Comparison of ENCODE assay signal across 14 cellular contexts in the genomic region with DNA sequence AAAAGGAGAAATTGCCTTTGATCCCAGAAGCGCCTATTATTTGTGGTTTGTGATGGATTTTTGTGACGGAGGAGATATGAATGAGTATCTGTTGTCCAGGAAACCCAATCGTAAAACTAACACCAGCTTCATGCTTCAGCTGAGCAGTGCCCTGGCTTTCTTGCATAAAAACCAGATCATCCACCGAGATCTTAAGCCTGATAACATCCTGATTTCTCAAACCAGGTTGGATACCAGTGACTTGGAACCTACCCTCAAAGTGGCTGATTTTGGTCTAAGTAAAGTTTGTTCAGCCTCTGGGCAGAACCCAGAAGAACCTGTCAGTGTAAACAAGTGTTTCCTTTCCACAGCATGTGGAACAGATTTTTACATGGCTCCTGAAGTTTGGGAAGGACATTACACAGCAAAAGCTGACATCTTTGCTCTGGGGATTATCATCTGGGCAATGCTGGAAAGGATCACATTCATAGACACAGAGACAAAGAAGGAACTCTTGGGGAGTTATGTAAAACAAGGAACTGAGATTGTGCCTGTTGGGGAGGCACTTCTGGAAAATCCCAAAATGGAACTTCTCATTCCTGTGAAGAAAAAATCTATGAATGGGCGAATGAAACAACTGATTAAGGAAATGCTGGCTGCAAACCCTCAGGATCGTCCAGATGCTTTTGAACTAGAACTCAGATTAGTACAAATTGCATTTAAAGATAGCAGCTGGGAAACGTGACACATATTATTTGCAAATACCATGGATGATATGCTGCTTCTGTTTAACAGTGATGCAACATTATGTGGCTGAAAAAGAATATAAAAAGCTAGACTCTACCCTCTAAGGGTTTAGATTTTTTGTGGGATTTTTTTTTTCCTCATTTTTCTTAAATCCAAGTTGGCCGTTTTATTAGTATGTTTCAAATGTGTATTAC. TPM values are rescaled to one million over a fixed set of nuclear protein-coding genes. Genes with fewer than 3 reads are reported as not detected.
A peak's percentile ranks its signal among the peaks of the same experiment; 100 is the strongest.
DNase-seq lines count a peak whose midpoint lies in the region; ATAC-seq, FAIRE-seq and TF ChIP-seq lines count a peak whose summit lies in the region.
"Had no signal": no experiment of that assay in that cellular context is flagged by ENCODE, and none has a peak within 500 bp of the region (broad histone marks: within the 10 kb centered on the region; RNA-seq: fewer than 3 reads in every experiment).

No MANE protein-coding gene starts in this region.

- H3K4me3 ChIP-seq in breast epithelium (no peak overlapping the region), mammary epithelial cell (replicated peaks in 1 of 3; ENCODE audit: insufficient read depth in 1 of 3, low read depth in 2 of 3, low read length in 3 of 3) (no peak overlapping the region), keratinocyte (ENCODE audit: control insufficient read depth in 2 of 3, extremely low read depth in 1 of 3, insufficient read depth in 2 of 3, low read depth in 1 of 3, low read length in 3 of 3) (no peak overlapping the region), transverse colon (no peak overlapping the region)

- WGBS in mammary epithelial cell (ENCODE audit: low coverage, missing lambda C conversion rate) = 82% methylated on average over 8 of the region's 8 CpGs
- 51 to 55% methylated on average over 7 to 8 of the region's 8 CpGs for WGBS in transverse colon (ENCODE audit: low coverage in 1 of 2), 2 donors

- no TSS peak for BruUV-seq in mammary epithelial cell (replicated peaks; lab: Mats Ljungman, UMichigan)

- H3K9ac ChIP-seq in mammary epithelial cell (ENCODE audit: insufficient read depth, low read length) (no peak overlapping the region), keratinocyte (ENCODE audit: control insufficient read depth, extremely low read depth, insufficient read depth, low read length) (no peak overlapping the region)

- H3K4me1 ChIP-seq in breast epithelium (no peaks in the 10 kb centered on the region), mammary epithelial cell (ENCODE audit: insufficient read depth, low read length) (peaks cover 12% of the 10 kb centered on the region), keratinocyte (ENCODE audit: control insufficient read depth, extremely low read depth, insufficient read depth, low read length) (peaks cover 25% of the 10 kb centered on the region), transverse colon (peaks cover 12 to 67% (median 38%) of the 10 kb centered on the region in 4 donors)

- CTCF ChIA-PET in mammary epithelial cell (lab: Charles Lee; ENCODE audit: low non-redundant PET) = interaction anchor here (0.6 to 1.0 kb wide), 3 partner anchors 23 to 118 kb away, joined by 3 to 6 read pairs (median 6); partner anchors contain the start of gene ZNF593

- no peak overlapping the region for H3K4me2 ChIP-seq in mammary epithelial cell (ENCODE audit: insufficient read depth, low read depth, low read length)
- no peak overlapping the region for H3K4me2 ChIP-seq in keratinocyte (ENCODE audit: control insufficient read depth, extremely low read depth, insufficient read depth, low read depth, low read length)

- TF ChIP-seq CTCF in breast epithelium (IDR thresholded peaks at IDR 0.05) (no peak), mammary epithelial cell (conservative IDR thresholded peaks at IDR 0.05 in 1 of 2, IDR thresholded peaks at IDR 0.05 in 1 of 2; ENCODE audit: extremely low read depth in 1 of 2, insufficient read depth in 1 of 2, low read depth in 1 of 2, low read length in 2 of 2) (no peak), keratinocyte (optimal IDR thresholded peaks at IDR 0.05 in 1 of 3, IDR thresholded peaks at IDR 0.05 in 1 of 3, conservative IDR thresholded peaks at IDR 0.05 in 1 of 3; ENCODE audit: extremely low read depth in 1 of 3, insufficient read depth in 2 of 3, low read length in 3 of 3) (no peak), transverse colon (IDR thresholded peaks at IDR 0.05) (no peak)

- peak; percentile 26 for FAIRE-seq in keratinocyte (lab: Jason Lieb, UNC)
- FAIRE-seq: GM18507 had no signal

- intact Hi-C loops in breast epithelium (cut with DNase I; ENCODE audit: low total_unique reads) (no loop called here), mammary epithelial cell (cut with micrococcal nuclease) (no loop called here), transverse colon (cut with DNase I; ENCODE audit: low total_unique reads) (no loop called here)

- in situ Hi-C loops in mammary epithelial cell (cut with MboI; ENCODE audit: low sequenced_read_pairs in 2 of 2) = no loop called here
- in situ Hi-C loops in SK-MEL-5 (cut with HindIII; ENCODE audit: low pct_unique_long_range_greater_than_20kb, low sequenced_read_pairs) = no loop called here
- in situ Hi-C loops in transverse colon (cut with MboI; ENCODE audit: low pct_ligation_motif_present in 1 of 4, low pct_unique_long_range_greater_than_20kb in 1 of 4, low sequenced_read_pairs in 3 of 4) = no loop called here

- H3K9me3 ChIP-seq in breast epithelium = no peaks in the 10 kb centered on the region
- H3K9me3 ChIP-seq in mammary epithelial cell (replicated peaks; ENCODE audit: insufficient read depth, low read length) = no peaks in the 10 kb centered on the region
- H3K9me3 ChIP-seq in keratinocyte (ENCODE audit: control insufficient read depth, low read depth, low read length) = no peaks in the 10 kb centered on the region
- no peaks in the 10 kb centered on the region for H3K9me3 ChIP-seq in transverse colon

- H3K79me2 ChIP-seq in mammary epithelial cell (ENCODE audit: insufficient read depth, low read length) (peaks cover 4% of the 10 kb centered on the region), keratinocyte (ENCODE audit: control insufficient read depth, insufficient read depth, low read length) (no peaks in the 10 kb centered on the region)

- peak overlapping the region; percentile 30 to 53 for H3K27ac ChIP-seq in breast epithelium
- H3K27ac ChIP-seq in mammary epithelial cell (ENCODE audit: insufficient read depth, low read depth, low read length) = no peak overlapping the region
- peak overlapping the region; percentile 71 for H3K27ac ChIP-seq in keratinocyte (ENCODE audit: control insufficient read depth, insufficient read depth, low read length)
- H3K27ac ChIP-seq in transverse colon = peak overlapping the region; percentile 45 to 95 (median 76)
- H3K27ac ChIP-seq: C4-2B had no signal

- no peak for ATAC-seq in HG02623 (IDR thresholded peaks at IDR 0.05; ENCODE audit: unreplicated experiment)

- no peak for TF ChIP-seq POLR2A in breast epithelium (IDR thresholded peaks at IDR 0.05)
- no peak for TF ChIP-seq POLR2A in transverse colon (IDR thresholded peaks at IDR 0.05)

- no peak for TF ChIP-seq EP300 in transverse colon (IDR thresholded peaks at IDR 0.05; ENCODE audit: low read depth)

- no peaks in the 10 kb centered on the region for H3K9me1 ChIP-seq in keratinocyte (ENCODE audit: control insufficient read depth, extremely low read depth, insufficient read depth, low read length)

- H2AFZ ChIP-seq in mammary epithelial cell (ENCODE audit: low read depth, low read length) (no peak overlapping the region), keratinocyte (ENCODE audit: control insufficient read depth, low read length) (no peak overlapping the region)

- dilution Hi-C loops in mammary epithelial cell (cut with HindIII; ENCODE audit: low sequenced_read_pairs) = no loop called here
- dilution Hi-C loops in keratinocyte (cut with MboI; ENCODE audit: extremely low pct_ligation_motif_present, low sequenced_read_pairs) = no loop called here

- H3K27me3 ChIP-seq in breast epithelium (no peaks in the 10 kb centered on the region), mammary epithelial cell (ENCODE audit: insufficient read depth, low read length) (no peaks in the 10 kb centered on the region), keratinocyte (ENCODE audit: control insufficient read depth, extremely low read depth, insufficient read depth, low read length) (no peaks in the 10 kb centered on the region), transverse colon (no peaks in the 10 kb centered on the region)

- DNase-seq in breast epithelium (ENCODE audit: low spot score in 2 of 2) = no peak
- no peak for DNase-seq in mammary epithelial cell
- DNase-seq in SK-MEL-5 (ENCODE audit: low read depth, low spot score) = peak; percentile 46
- DNase-seq in keratinocyte (ENCODE audit: low read depth, low spot score) = no peak
- no peak for DNase-seq in transverse colon
- DNase-seq in stimulated activated CD4-positive, alpha-beta T cell treated with anti-CD3 and anti-CD28 coated beads, Interleukin-12 subunit alpha, Interleukin-12 subunit beta, amount 100 ng/mL, for 4 hours = no peak
- no peak for DNase-seq in dermis blood vessel endothelial cell
- DNase-seq: hypothalamus, NCI-H1436, SHP77 had no signal

- H4K20me1 ChIP-seq in mammary epithelial cell (ENCODE audit: insufficient read depth, low read length) = no peaks in the 10 kb centered on the region
- H4K20me1 ChIP-seq in keratinocyte (ENCODE audit: control insufficient read depth, extremely low read depth, insufficient read depth, low read length) = no peaks in the 10 kb centered on the region

- no peaks in the 10 kb centered on the region for H3K36me3 ChIP-seq in breast epithelium
- H3K36me3 ChIP-seq in mammary epithelial cell (ENCODE audit: insufficient read depth, low read length) = no peaks in the 10 kb centered on the region
- H3K36me3 ChIP-seq in keratinocyte (ENCODE audit: control insufficient read depth in 2 of 2, extremely low read depth in 1 of 2, insufficient read depth in 2 of 2, low read length in 2 of 2) = no peaks in the 10 kb centered on the region
- peaks cover 0 to 8% (median 2%) of the 10 kb centered on the region in 4 donors for H3K36me3 ChIP-seq in transverse colon

RNA-seq across cellular contexts. Expression of gene PDIK1L, which starts 10.5 kb away (rescaled TPM):
- 10 to 100 TPM in 1 of 3 donors, 1 to 10 TPM in 2; 9.2 to 17.3 (median 9.3) TPM for total RNA-seq in breast epithelium
- 1 to 10 TPM; 4.2 to 4.8 TPM for total RNA-seq in mammary epithelial cell
- 1.3 TPM for polyA plus RNA-seq in mammary epithelial cell
- polyA minus RNA-seq in mammary epithelial cell = not detected
- 5.7 and 6.4 TPM in 2 replicates for total RNA-seq in SK-MEL-5 (2014; rRNA removed; shearing (Covaris generic))
- polyA plus RNA-seq in SK-MEL-5 (2015; cell fraction: cytosol; rRNA removed) = 3.9 and 8.0 TPM in 2 replicates
- polyA plus RNA-seq in SK-MEL-5 (2015; cell fraction: nucleus; rRNA removed) = 4.2 and 5.5 TPM in 2 replicates
- 1.1 to 2.8 TPM (median 1.6 TPM) in 3 replicates for polyA plus RNA-seq in keratinocyte
- polyA plus RNA-seq in keratinocyte (2011; ENCODE audit: low read depth) = 0.67 TPM
- 0.84 and 1.6 TPM in 2 replicates for polyA plus RNA-seq in keratinocyte (2011; cell fraction: cytosol; rRNA removed)
- polyA plus RNA-seq in keratinocyte (2011; cell fraction: nucleus; rRNA removed) = 1.3 and 2.1 TPM in 2 replicates
- 1.8 and 2.7 TPM in 2 replicates for polyA plus RNA-seq in keratinocyte (2012; ENCODE audit: low replicate concordance)
- polyA minus RNA-seq in keratinocyte = 1.5 to 3.4 TPM (median 1.7 TPM) in 3 replicates
- 1.3 TPM for polyA minus RNA-seq in keratinocyte (2011; cell fraction: cytosol; rRNA and poly(A)+ RNA removed)
- polyA minus RNA-seq in keratinocyte (2011; cell fraction: nucleus; rRNA and poly(A)+ RNA removed) = 1.1 and 2.3 TPM in 2 replicates
- 10 to 100 TPM in 2 of 4 donors, 1 to 10 TPM in 2; 4.0 to 15.6 (median 9.8) TPM for total RNA-seq in transverse colon
- 6.7 and 8.2 TPM in 2 replicates for total RNA-seq in dermis blood vessel endothelial cell

RNA-seq across cellular contexts. Expression of gene FAM110D, which starts 36.8 kb away (rescaled TPM):
- total RNA-seq in breast epithelium (1 to 10 TPM; 3.4 to 9.1 (median 6.2) TPM), mammary epithelial cell (not detected), transverse colon (1 to 10 TPM in 3 of 4 donors, under 1 TPM in 1; 0.82 to 9.4 (median 2.9) TPM), dermis blood vessel endothelial cell (11.6 and 12.9 TPM in 2 replicates)
- polyA plus RNA-seq in mammary epithelial cell (not detected), keratinocyte (not detected in 3 replicates)
- polyA minus RNA-seq in mammary epithelial cell (not detected), keratinocyte (not detected in 3 replicates)
- 0.05 TPM in 1 of 2 replicates, not detected in the other for total RNA-seq in SK-MEL-5 (2014; rRNA removed; shearing (Covaris generic))
- 0.05 TPM in 1 of 2 replicates, not detected in the other for polyA plus RNA-seq in SK-MEL-5 (2015; cell fraction: cytosol; rRNA removed)
- polyA plus RNA-seq in SK-MEL-5 (2015; cell fraction: nucleus; rRNA removed) = not detected in 2 replicates
- not detected for polyA plus RNA-seq in keratinocyte (2011; ENCODE audit: low read depth)
- not detected in 2 replicates for polyA plus RNA-seq in keratinocyte (2011; cell fraction: cytosol; rRNA removed)
- polyA plus RNA-seq in keratinocyte (2011; cell fraction: nucleus; rRNA removed) = not detected in 2 replicates
- polyA plus RNA-seq in keratinocyte (2012; ENCODE audit: low replicate concordance) = not detected in 2 replicates
- polyA minus RNA-seq in keratinocyte (2011; cell fraction: cytosol; rRNA and poly(A)+ RNA removed) = not detected
- polyA minus RNA-seq in keratinocyte (2011; cell fraction: nucleus; rRNA and poly(A)+ RNA removed) = not detected in 2 replicates

RNA-seq across cellular contexts. Expression of gene C1orf232, which starts 46.6 kb away (rescaled TPM):
- total RNA-seq in breast epithelium = not detected
- total RNA-seq in mammary epithelial cell = not detected
- not detected for polyA plus RNA-seq in mammary epithelial cell
- not detected for polyA minus RNA-seq in mammary epithelial cell
- total RNA-seq in SK-MEL-5 (2014; rRNA removed; shearing (Covaris generic)) = not detected in 2 replicates
- polyA plus RNA-seq in SK-MEL-5 (2015; cell fraction: cytosol; rRNA removed) = not detected in 2 replicates
- not detected in 2 replicates for polyA plus RNA-seq in SK-MEL-5 (2015; cell fraction: nucleus; rRNA removed)
- polyA plus RNA-seq in keratinocyte = not detected in 3 replicates
- polyA plus RNA-seq in keratinocyte (2011; ENCODE audit: low read depth) = not detected
- not detected in 2 replicates for polyA plus RNA-seq in keratinocyte (2011; cell fraction: cytosol; rRNA removed)
- polyA plus RNA-seq in keratinocyte (2011; cell fraction: nucleus; rRNA removed) = not detected in 2 replicates
- not detected in 2 replicates for polyA plus RNA-seq in keratinocyte (2012; ENCODE audit: low replicate concordance)
- not detected in 3 replicates for polyA minus RNA-seq in keratinocyte
- not detected for polyA minus RNA-seq in keratinocyte (2011; cell fraction: cytosol; rRNA and poly(A)+ RNA removed)
- not detected in 2 replicates for polyA minus RNA-seq in keratinocyte (2011; cell fraction: nucleus; rRNA and poly(A)+ RNA removed)
- not detected for total RNA-seq in transverse colon
- not detected in 2 replicates for total RNA-seq in dermis blood vessel endothelial cell
- total RNA-seq: chondrocyte had no signal

RNA-seq across cellular contexts. Expression of gene ZNF593, which starts 47.6 kb away (rescaled TPM):
- total RNA-seq in breast epithelium (10 to 100 TPM; 26.4 to 39.7 (median 31.9) TPM), mammary epithelial cell (10 to 100 TPM; 31.5 to 41.5 TPM), transverse colon (10 to 100 TPM in 3 of 4 donors, not detected in 1; 18.7 to 27.2 (median 26.9) TPM), dermis blood vessel endothelial cell (8.0 and 25.0 TPM in 2 replicates)
- polyA plus RNA-seq in mammary epithelial cell (61.2 TPM), keratinocyte (26.0 to 45.2 TPM (median 28.1 TPM) in 3 replicates)
- polyA minus RNA-seq in mammary epithelial cell (20.1 TPM), keratinocyte (4.8 to 9.7 TPM (median 6.7 TPM) in 3 replicates)
- 49.2 and 58.5 TPM in 2 replicates for total RNA-seq in SK-MEL-5 (2014; rRNA removed; shearing (Covaris generic))
- 108 and 164 TPM in 2 replicates for polyA plus RNA-seq in SK-MEL-5 (2015; cell fraction: cytosol; rRNA removed)
- 16.1 and 30.8 TPM in 2 replicates for polyA plus RNA-seq in SK-MEL-5 (2015; cell fraction: nucleus; rRNA removed)
- 18.9 TPM for polyA plus RNA-seq in keratinocyte (2011; ENCODE audit: low read depth)
- 19.4 and 62.7 TPM in 2 replicates for polyA plus RNA-seq in keratinocyte (2011; cell fraction: cytosol; rRNA removed)
- polyA plus RNA-seq in keratinocyte (2011; cell fraction: nucleus; rRNA removed) = 15.8 and 20.9 TPM in 2 replicates
- 34.1 and 57.9 TPM in 2 replicates for polyA plus RNA-seq in keratinocyte (2012; ENCODE audit: low replicate concordance)
- 38.4 TPM for polyA minus RNA-seq in keratinocyte (2011; cell fraction: cytosol; rRNA and poly(A)+ RNA removed)
- polyA minus RNA-seq in keratinocyte (2011; cell fraction: nucleus; rRNA and poly(A)+ RNA removed) = 7.1 and 7.9 TPM in 2 replicates

RNA-seq across cellular contexts. Expression of gene ZNF593OS, which starts 49.5 kb away (rescaled TPM):
- total RNA-seq in breast epithelium (not detected), mammary epithelial cell (under 1 TPM in 1 of 2 donors, not detected in 1; 0.50 TPM), transverse colon (not detected), dermis blood vessel endothelial cell (not detected in 2 replicates)
- polyA plus RNA-seq in mammary epithelial cell (not detected), keratinocyte (0.15 TPM in 1 of 3 replicates, not detected in the others)
- polyA minus RNA-seq in mammary epithelial cell (not detected), keratinocyte (not detected in 3 replicates)
- total RNA-seq in SK-MEL-5 (2014; rRNA removed; shearing (Covaris generic)) = not detected in 2 replicates
- polyA plus RNA-seq in SK-MEL-5 (2015; cell fraction: cytosol; rRNA removed) = not detected in 2 replicates
- polyA plus RNA-seq in SK-MEL-5 (2015; cell fraction: nucleus; rRNA removed) = not detected in 2 replicates
- not detected for polyA plus RNA-seq in keratinocyte (2011; ENCODE audit: low read depth)
- polyA plus RNA-seq in keratinocyte (2011; cell fraction: cytosol; rRNA removed) = not detected in 2 replicates
- not detected in 2 replicates for polyA plus RNA-seq in keratinocyte (2011; cell fraction: nucleus; rRNA removed)
- polyA plus RNA-seq in keratinocyte (2012; ENCODE audit: low replicate concordance) = 0.42 and 0.52 TPM in 2 replicates
- not detected for polyA minus RNA-seq in keratinocyte (2011; cell fraction: cytosol; rRNA and poly(A)+ RNA removed)
- polyA minus RNA-seq in keratinocyte (2011; cell fraction: nucleus; rRNA and poly(A)+ RNA removed) = not detected in 2 replicates
- total RNA-seq: chondrocyte had no signal
